ENCODE assay signal across 21 cellular contexts in genomic region chr22:40421941-40422340, GRCh38. TPM values are rescaled to one million over a fixed set of nuclear protein-coding genes. Genes with fewer than 3 reads are reported as not detected.
DNase-seq lines count a peak whose midpoint lies in the region; ATAC-seq and TF ChIP-seq lines count a peak whose summit lies in the region.
"Had no signal": no experiment of that assay in that cellular context is flagged by ENCODE, and none has a peak within 500 bp of the region (broad histone marks: within the 10 kb centered on the region; RNA-seq: fewer than 3 reads in every experiment).

No MANE protein-coding gene starts in this region.

- H3K36me3 ChIP-seq in mammary epithelial cell (ENCODE audit: insufficient read depth, low read length) (peaks cover 5% of the 10 kb centered on the region), SU-DHL-6 (ENCODE audit: low read length) (no peaks in the 10 kb centered on the region)

- H2AFZ ChIP-seq in mammary epithelial cell (ENCODE audit: low read depth, low read length) (no peak overlapping the region), SU-DHL-6 (ENCODE audit: low read depth, low read length, severe bottlenecking) (no peak overlapping the region)

- H3K4me3 Mint-ChIP-seq in MCF 10A (ENCODE audit: unreplicated experiment) (no peak overlapping the region), endothelial cell (ENCODE audit: unreplicated experiment) (peak overlapping the region; percentile 66)
- no peak overlapping the region for H3K4me3 Mint-ChIP-seq in stimulated activated naive CD8-positive, alpha-beta T cell treated with anti-CD3 and anti-CD28 coated beads, Interleukin-15, amount 100 ng/mL, for 72 hours

- H3F3A ChIP-seq in SU-DHL-6 (ENCODE audit: insufficient read depth), result peaks cover 21% of the 10 kb centered on the region

- peaks cover 5% of the 10 kb centered on the region for H3K4me1 Mint-ChIP-seq in MCF 10A (ENCODE audit: insufficient read depth, unreplicated experiment)
- peaks cover 12% of the 10 kb centered on the region for H3K4me1 Mint-ChIP-seq in endothelial cell (ENCODE audit: unreplicated experiment)
- H3K4me1 Mint-ChIP-seq in stimulated activated naive CD8-positive, alpha-beta T cell treated with anti-CD3 and anti-CD28 coated beads, Interleukin-15, amount 100 ng/mL, for 72 hours, result peaks cover 38% of the 10 kb centered on the region

- ATAC-seq in stimulated activated naive CD8-positive, alpha-beta T cell treated with anti-CD3 and anti-CD28 coated beads, Interleukin-15, amount 100 ng/mL, for 72 hours, result no peak
- no peak for ATAC-seq in HG03139 (IDR thresholded peaks at IDR 0.05; ENCODE audit: unreplicated experiment)
- no peak for ATAC-seq in HG03439 (IDR thresholded peaks at IDR 0.05; ENCODE audit: unreplicated experiment)
- ATAC-seq: K562 had no signal

- H3K4me3 ChIP-seq in mammary epithelial cell (replicated peaks in 1 of 3; ENCODE audit: insufficient read depth in 1 of 3, low read depth in 2 of 3, low read length in 3 of 3) (no peak overlapping the region), SU-DHL-6 (ENCODE audit: insufficient read depth, low read length, poor library complexity, severe bottlenecking) (no peak overlapping the region)
- H3K4me3 ChIP-seq: K562, lower lobe of right lung, prostate gland, SJSA1, thyroid gland had no signal

- no peak for TF ChIP-seq CTCF in MCF 10A (IDR thresholded peaks at IDR 0.05; ENCODE audit: unreplicated experiment)
- no peak for TF ChIP-seq CTCF in mammary epithelial cell (conservative IDR thresholded peaks at IDR 0.05 in 1 of 2, IDR thresholded peaks at IDR 0.05 in 1 of 2; ENCODE audit: extremely low read depth in 1 of 2, insufficient read depth in 1 of 2, low read depth in 1 of 2, low read length in 2 of 2)
- TF ChIP-seq CTCF in SU-DHL-6 (IDR thresholded peaks at IDR 0.05; ENCODE audit: insufficient read depth, low read length, poor library complexity, severe bottlenecking), result no peak
- TF ChIP-seq CTCF in endothelial cell (IDR thresholded peaks at IDR 0.05; ENCODE audit: unreplicated experiment), result no peak

- intact Hi-C loops in MCF 10A (cut with micrococcal nuclease), result no loop called here
- intact Hi-C loops in mammary epithelial cell (cut with micrococcal nuclease), result no loop called here

- WGBS in mammary epithelial cell (ENCODE audit: low coverage, missing lambda C conversion rate), result 88% methylated on average over 1 of the region's 1 CpG

- in situ Hi-C loops in mammary epithelial cell (cut with MboI; ENCODE audit: low sequenced_read_pairs in 2 of 2), result no loop called here

- H3K36me3 Mint-ChIP-seq in MCF 10A (ENCODE audit: insufficient read depth, unreplicated experiment), result peaks cover 64% of the 10 kb centered on the region
- peaks cover 59% of the 10 kb centered on the region for H3K36me3 Mint-ChIP-seq in endothelial cell (ENCODE audit: low read depth, unreplicated experiment)

- H3K27me3 ChIP-seq in mammary epithelial cell (ENCODE audit: insufficient read depth, low read length) (no peaks in the 10 kb centered on the region), SU-DHL-6 (ENCODE audit: low read length) (no peaks in the 10 kb centered on the region)
- H3K27me3 ChIP-seq: SJSA1, thyroid gland had no signal

- H3K9ac ChIP-seq in mammary epithelial cell (ENCODE audit: insufficient read depth, low read length) (no peak overlapping the region), SU-DHL-6 (ENCODE audit: low read length) (no peak overlapping the region)

- DNase-seq in MCF 10A (ENCODE audit: unreplicated experiment), result no peak
- no peak for DNase-seq in mammary epithelial cell
- no peak for DNase-seq in endothelial cell (ENCODE audit: low spot score)
- no peak for DNase-seq in stimulated activated naive CD8-positive, alpha-beta T cell treated with anti-CD3 and anti-CD28 coated beads, Interleukin-15, amount 100 ng/mL, for 72 hours
- no peak for DNase-seq in NCI-H1105 treated with DMSO at 0.1 percent for 48 hours (lab: John Stamatoyannopoulos, UW)
- DNase-seq: activated CD4-positive, alpha-beta T cell treated with anti-CD3 and anti-CD28 coated beads for 48 hours; DMS 273 treated with DMSO at 0.1 percent for 48 hours; naive B cell; NCI-H1048; NCI-H524 treated with DMSO at 0.1 percent for 48 hours; OCI-M1; small intestine; thyroid gland had no signal

- H3K27me3 Mint-ChIP-seq in MCF 10A (ENCODE audit: insufficient read depth, unreplicated experiment) (no peaks in the 10 kb centered on the region), endothelial cell (ENCODE audit: unreplicated experiment) (peaks cover 20% of the 10 kb centered on the region)
- no peaks in the 10 kb centered on the region for H3K27me3 Mint-ChIP-seq in stimulated activated naive CD8-positive, alpha-beta T cell treated with anti-CD3 and anti-CD28 coated beads, Interleukin-15, amount 100 ng/mL, for 72 hours
- H3K27me3 Mint-ChIP-seq: naive B cell had no signal

- peaks cover 4% of the 10 kb centered on the region for H3K79me2 ChIP-seq in mammary epithelial cell (ENCODE audit: insufficient read depth, low read length)
- H3K79me2 ChIP-seq in SU-DHL-6 (ENCODE audit: insufficient read depth, low read length), result no peaks in the 10 kb centered on the region; the same call in 1 of the 2 replicates

- H3K4me1 ChIP-seq in mammary epithelial cell (ENCODE audit: insufficient read depth, low read length), result no peaks in the 10 kb centered on the region
- H3K4me1 ChIP-seq: prostate gland had no signal

- H4K20me1 ChIP-seq in mammary epithelial cell (ENCODE audit: insufficient read depth, low read length) (no peaks in the 10 kb centered on the region), SU-DHL-6 (ENCODE audit: low read depth, low read length) (no peaks in the 10 kb centered on the region)

- no peak overlapping the region for H3K4me2 ChIP-seq in mammary epithelial cell (ENCODE audit: insufficient read depth, low read depth, low read length)
- H3K4me2 ChIP-seq in SU-DHL-6 (ENCODE audit: low read depth, low read length, poor library complexity, severe bottlenecking), result no peak overlapping the region

- H3K27ac Mint-ChIP-seq in MCF 10A (ENCODE audit: low read depth, unreplicated experiment), result peak overlapping the region; percentile 37
- peak overlapping the region; percentile 37 for H3K27ac Mint-ChIP-seq in endothelial cell (ENCODE audit: unreplicated experiment)
- peak overlapping the region; percentile 36 to 59 for H3K27ac Mint-ChIP-seq in stimulated activated naive CD8-positive, alpha-beta T cell treated with anti-CD3 and anti-CD28 coated beads, Interleukin-15, amount 100 ng/mL, for 72 hours

- H3K9me3 Mint-ChIP-seq in MCF 10A (ENCODE audit: unreplicated experiment), result no peaks in the 10 kb centered on the region
- no peaks in the 10 kb centered on the region for H3K9me3 Mint-ChIP-seq in endothelial cell (ENCODE audit: unreplicated experiment)
- H3K9me3 Mint-ChIP-seq in stimulated activated naive CD8-positive, alpha-beta T cell treated with anti-CD3 and anti-CD28 coated beads, Interleukin-15, amount 100 ng/mL, for 72 hours, result no peaks in the 10 kb centered on the region
- H3K9me3 Mint-ChIP-seq: naive B cell had no signal

- CTCF ChIA-PET in MCF 10A (lab: Yijun Ruan, JAX) (no interaction called here), mammary epithelial cell (lab: Charles Lee; ENCODE audit: low non-redundant PET) (no interaction called here)

- no peaks in the 10 kb centered on the region for H3K9me2 ChIP-seq in SU-DHL-6 (replicated peaks; ENCODE audit: insufficient read depth, low read length)

- no TSS peak for BruUV-seq in MCF 10A (replicated peaks; lab: Mats Ljungman, UMichigan)
- BruUV-seq in mammary epithelial cell (replicated peaks; lab: Mats Ljungman, UMichigan), result no TSS peak

- no peak overlapping the region for H3K27ac ChIP-seq in mammary epithelial cell (ENCODE audit: insufficient read depth, low read depth, low read length)
- peak overlapping the region; percentile 35 for H3K27ac ChIP-seq in SU-DHL-6 (ENCODE audit: low read depth, low read length)
- H3K27ac ChIP-seq: HL-60, lower lobe of right lung, prostate gland, SJSA1, thyroid gland had no signal

- H3K9me3 ChIP-seq in mammary epithelial cell (replicated peaks; ENCODE audit: insufficient read depth, low read length) (no peaks in the 10 kb centered on the region), SU-DHL-6 (ENCODE audit: insufficient read depth, low read length) (no peaks in the 10 kb centered on the region)
- H3K9me3 ChIP-seq: lower lobe of right lung, prostate gland, SJSA1, thyroid gland had no signal

- POLR2A ChIA-PET in MCF 10A (lab: Yijun Ruan, JAX), result no interaction called here

- dilution Hi-C loops in mammary epithelial cell (cut with HindIII; ENCODE audit: low sequenced_read_pairs), result no loop called here

RNA-seq across cellular contexts. Expression of gene SGSM3, which starts 51.5 kb away (rescaled TPM):
- total RNA-seq in MCF 10A (2022) (41.3 and 44.6 TPM in 2 replicates), mammary epithelial cell (10 to 100 TPM; 25.8 to 47.4 TPM), endothelial cell (ENCODE audit: unreplicated experiment) (85.9 TPM)
- 47.4 TPM for polyA plus RNA-seq in mammary epithelial cell
- 63.5 TPM for polyA minus RNA-seq in mammary epithelial cell
